8 cellular contexts compared by ENCODE assay signal in the genomic region with DNA sequence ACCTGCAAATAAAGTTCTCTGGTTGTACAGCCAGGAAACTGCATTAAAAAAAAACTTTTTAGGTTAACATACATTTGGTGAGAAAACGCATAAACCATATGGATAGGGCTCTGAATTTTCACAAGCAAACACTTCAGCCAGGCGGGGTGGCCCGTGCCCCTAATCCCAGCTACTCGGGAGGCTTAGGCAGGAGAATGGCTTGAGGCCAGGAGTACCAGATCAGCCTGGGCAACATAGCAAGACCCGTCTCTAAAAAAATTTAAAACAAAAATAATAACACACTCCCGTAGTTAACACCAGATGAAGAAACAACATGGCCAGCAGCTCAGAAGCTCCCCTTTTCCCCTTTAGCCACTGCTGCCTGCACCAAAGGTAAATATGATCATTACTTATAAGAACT. TPM values are rescaled to one million over a fixed set of nuclear protein-coding genes. Genes with fewer than 3 reads are reported as not detected.
A peak's percentile ranks its signal among the peaks of the same experiment; 100 is the strongest.
DNase-seq lines count a peak whose midpoint lies in the region; ATAC-seq and TF ChIP-seq lines count a peak whose summit lies in the region.

No MANE protein-coding gene starts in this region.

- H3K4me1 Mint-ChIP-seq in activated B cell treated with CpG ODN at 0.5 μM for 24 hours: peaks cover 44% of the 10 kb centered on the region
- peaks cover 38% of the 10 kb centered on the region for H3K4me1 Mint-ChIP-seq in stimulated activated memory B cell treated with anti-CD40 and anti-IgM and Interleukin-4, amounts not matched to agents 10 μg/mL and 1 μg/mL and 100 μg/mL, for 72 hours

- H3K4me1 ChIP-seq in iPS-18a (ENCODE audit: control insufficient read depth, low read depth, low read length): peaks cover 7% of the 10 kb centered on the region

- H3K27ac Mint-ChIP-seq in activated B cell treated with CpG ODN at 0.5 μM for 24 hours: peak overlapping the region; percentile 98
- H3K27ac Mint-ChIP-seq in stimulated activated memory B cell treated with anti-CD40 and anti-IgM and Interleukin-4, amounts not matched to agents 10 μg/mL and 1 μg/mL and 100 μg/mL, for 72 hours: peak overlapping the region; percentile 89

- no peaks in the 10 kb centered on the region for H3K9me3 Mint-ChIP-seq in activated B cell treated with CpG ODN at 0.5 μM for 24 hours
- peaks cover 3% of the 10 kb centered on the region for H3K9me3 Mint-ChIP-seq in stimulated activated memory B cell treated with anti-CD40 and anti-IgM and Interleukin-4, amounts not matched to agents 10 μg/mL and 1 μg/mL and 100 μg/mL, for 72 hours

- TF ChIP-seq CTCF in activated B cell treated with CpG ODN at 0.5 μM for 24 hours (IDR thresholded peaks at IDR 0.05): no peak

- H3K4me3 Mint-ChIP-seq in activated B cell treated with CpG ODN at 0.5 μM for 24 hours: no peak overlapping the region
- peak overlapping the region; percentile 96 for H3K4me3 Mint-ChIP-seq in stimulated activated memory B cell treated with anti-CD40 and anti-IgM and Interleukin-4, amounts not matched to agents 10 μg/mL and 1 μg/mL and 100 μg/mL, for 72 hours

- H3K9me3 ChIP-seq in iPS-18a (ENCODE audit: control insufficient read depth, low read depth, low read length): no peaks in the 10 kb centered on the region

- peaks cover 27% of the 10 kb centered on the region for H3K36me3 Mint-ChIP-seq in activated B cell treated with CpG ODN at 0.5 μM for 24 hours (ENCODE audit: low read depth)
- peaks cover 21% of the 10 kb centered on the region for H3K36me3 Mint-ChIP-seq in stimulated activated memory B cell treated with anti-CD40 and anti-IgM and Interleukin-4, amounts not matched to agents 10 μg/mL and 1 μg/mL and 100 μg/mL, for 72 hours

- DNase-seq in NCI-H82 (lab: John Stamatoyannopoulos, UW) (peak; percentile 35), NCI-H82 treated with DMSO at 0.1 percent for 48 hours (lab: John Stamatoyannopoulos, UW; ENCODE audit: unreplicated experiment) (no peak), activated B cell treated with CpG ODN at 0.5 μM for 24 hours (no peak), NCI-H526 treated with DMSO at 0.1 percent for 48 hours (lab: John Stamatoyannopoulos, UW) (no peak), NCI-H1930 (lab: John Stamatoyannopoulos, UW) (no peak)

- H3K27me3 ChIP-seq in iPS-18a (ENCODE audit: control insufficient read depth, insufficient read depth, low read length): no peaks in the 10 kb centered on the region

- peak overlapping the region; percentile 33 for H3K9ac ChIP-seq in iPS-18a (ENCODE audit: low read length)

- CTCF ChIA-PET in activated B cell treated with CpG ODN at 0.5 μM for 24 hours (lab: Charles Lee): interaction anchor here (0.8 kb wide), 1 partner anchor 145 kb away, joined by 3 read pairs; no protein-coding TSS in a partner anchor

- ATAC-seq in activated B cell treated with CpG ODN at 0.5 μM for 24 hours (ENCODE audit: low read depth) (no peak), GM19324 (IDR thresholded peaks at IDR 0.05; ENCODE audit: low FRiP score, unreplicated experiment) (no peak)
- ATAC-seq in stimulated activated memory B cell treated with anti-CD40 and anti-IgM and Interleukin-4, amounts not matched to agents 10 μg/mL and 1 μg/mL and 100 μg/mL, for 72 hours: no peak

- POLR2A ChIA-PET in activated B cell treated with CpG ODN at 0.5 μM for 24 hours (lab: Charles Lee): interaction anchor here (0.6 to 3.3 kb wide), 6 partner anchors 9 to 1576 kb away, joined by 3 to 24 read pairs (median 14); a partner anchor contains a TSS

- peaks cover 10% of the 10 kb centered on the region for H3K36me3 ChIP-seq in iPS-18a (ENCODE audit: control insufficient read depth, low read depth, low read length)

- intact Hi-C loops in activated B cell treated with CpG ODN at 0.5 μM for 24 hours (cut with micrococcal nuclease): loop anchor here (1.0 to 10.0 kb wide), 7 partner anchors 23 to 1399 kb away; a partner anchor contains a TSS

- H3K27me3 Mint-ChIP-seq in activated B cell treated with CpG ODN at 0.5 μM for 24 hours: no peaks in the 10 kb centered on the region
- H3K27me3 Mint-ChIP-seq in stimulated activated memory B cell treated with anti-CD40 and anti-IgM and Interleukin-4, amounts not matched to agents 10 μg/mL and 1 μg/mL and 100 μg/mL, for 72 hours: no peaks in the 10 kb centered on the region

- peak overlapping the region; percentile 66 for H3K4me3 ChIP-seq in iPS-18a (ENCODE audit: low read length)

- no peak overlapping the region for H3K27ac ChIP-seq in iPS-18a (ENCODE audit: low read length)

RNA-seq across cellular contexts. Expression of a gene that starts 3.2 kb away (rescaled TPM):
- 2,616 and 3,526 TPM in 2 replicates for total RNA-seq in activated B cell treated with CpG ODN at 0.5 μM for 24 hours

RNA-seq across cellular contexts. Expression of a gene that starts 23.0 kb away (rescaled TPM):
- 14.9 and 16.7 TPM in 2 replicates for total RNA-seq in activated B cell treated with CpG ODN at 0.5 μM for 24 hours

RNA-seq across cellular contexts. Expression of a gene that starts 51.9 kb away (rescaled TPM):
- total RNA-seq in activated B cell treated with CpG ODN at 0.5 μM for 24 hours: 3.6 and 4.0 TPM in 2 replicates
